8 cellular contexts compared by ENCODE assay signal in the genomic region with DNA sequence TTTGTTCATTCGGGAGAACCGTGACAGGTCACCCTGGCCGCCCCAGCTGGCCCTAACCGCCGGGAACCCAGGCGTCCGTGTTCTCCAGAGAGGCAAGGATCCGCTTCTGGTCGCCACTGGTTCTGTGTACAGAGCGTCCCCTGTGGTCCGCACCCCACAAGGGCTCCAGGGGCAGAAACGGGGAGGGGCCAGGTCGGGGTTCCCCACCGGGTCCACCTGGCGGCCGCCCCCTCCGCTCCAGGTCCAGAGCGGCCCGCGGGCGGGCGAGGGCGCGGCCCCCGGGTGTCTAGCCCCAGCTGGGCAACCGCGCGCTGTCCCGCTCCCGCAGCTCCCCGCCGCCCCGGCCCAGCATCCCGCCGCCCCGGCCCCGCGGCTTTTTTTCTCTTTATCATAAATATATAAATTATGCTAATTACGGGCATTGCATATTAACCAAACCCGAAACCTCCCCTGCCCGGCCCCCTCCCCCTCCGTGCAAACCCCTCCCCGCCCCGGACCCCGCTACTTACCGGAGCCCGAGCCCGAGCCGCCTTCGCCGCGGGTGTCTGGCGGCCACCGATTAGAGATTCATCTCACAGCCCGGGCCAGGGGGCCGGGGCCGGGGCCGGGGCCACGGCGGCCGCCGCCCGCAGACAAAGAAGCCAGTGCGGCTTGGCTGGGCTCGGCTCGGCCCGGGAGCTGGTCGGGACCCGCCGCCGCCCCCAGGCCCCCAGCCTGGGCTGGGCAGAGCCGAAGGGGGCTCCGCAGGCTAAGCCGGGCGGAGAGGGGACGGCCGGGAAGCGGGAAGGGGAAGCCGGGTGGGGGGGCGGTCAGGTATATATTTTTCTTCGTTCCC. TPM values are rescaled to one million over a fixed set of nuclear protein-coding genes. Genes with fewer than 3 reads are reported as not detected.
DNase-seq lines count a peak whose midpoint lies in the region; ATAC-seq and TF ChIP-seq lines count a peak whose summit lies in the region.

No MANE protein-coding gene starts in this region.

- H3K27ac ChIP-seq in CD4-positive, alpha-beta T cell (ENCODE audit: low read depth, low read length) = peak overlapping the region; percentile 86
- H3K27ac ChIP-seq in Karpas-422 (ENCODE audit: low read length) (no peak overlapping the region), right lobe of liver (peak overlapping the region; percentile 77 to 92 (median 87))

- H3K4me3 Mint-ChIP-seq in CD4-positive, alpha-beta T cell = peak overlapping the region; percentile 94
- H3K4me3 Mint-ChIP-seq in dendritic cell treated with granulocyte-macrophage colony-stimulating factor and Interleukin-4, amounts not matched to agents 40 ng/mL and 50 ng/mL, for 4 days = peak overlapping the region; percentile 81

- H3K4me3 ChIP-seq in Karpas-422 (ENCODE audit: low read length) = peak overlapping the region; percentile 72
- peak overlapping the region; percentile 75 to 83 (median 75) for H3K4me3 ChIP-seq in right lobe of liver

- no peaks in the 10 kb centered on the region for H3K27me3 Mint-ChIP-seq in CD4-positive, alpha-beta T cell
- peaks cover 1% of the 10 kb centered on the region for H3K27me3 Mint-ChIP-seq in dendritic cell treated with granulocyte-macrophage colony-stimulating factor and Interleukin-4, amounts not matched to agents 40 ng/mL and 50 ng/mL, for 4 days

- H3K9me3 ChIP-seq in CD4-positive, alpha-beta T cell (ENCODE audit: control insufficient read depth, low read length) = no peaks in the 10 kb centered on the region
- no peaks in the 10 kb centered on the region for H3K9me3 ChIP-seq in Karpas-422 (ENCODE audit: low read length)
- H3K9me3 ChIP-seq in right lobe of liver = no peaks in the 10 kb centered on the region

- H3K9me3 Mint-ChIP-seq in CD4-positive, alpha-beta T cell = no peaks in the 10 kb centered on the region
- H3K9me3 Mint-ChIP-seq in dendritic cell treated with granulocyte-macrophage colony-stimulating factor and Interleukin-4, amounts not matched to agents 40 ng/mL and 50 ng/mL, for 4 days = no peaks in the 10 kb centered on the region

- ATAC-seq in CD4-positive, alpha-beta T cell (ENCODE audit: poor library complexity) = peak; percentile 45
- peak; percentile 38 for ATAC-seq in GM21360 (IDR thresholded peaks at IDR 0.05; ENCODE audit: unreplicated experiment)
- peak; percentile 40 to 58 (median 56) for ATAC-seq in right lobe of liver

- H3K4me1 Mint-ChIP-seq in CD4-positive, alpha-beta T cell (ENCODE audit: low read depth) = peaks cover 33% of the 10 kb centered on the region
- peaks cover 8% of the 10 kb centered on the region for H3K4me1 Mint-ChIP-seq in dendritic cell treated with granulocyte-macrophage colony-stimulating factor and Interleukin-4, amounts not matched to agents 40 ng/mL and 50 ng/mL, for 4 days (ENCODE audit: low read depth)

- peaks cover 10% of the 10 kb centered on the region for H3K36me3 Mint-ChIP-seq in CD4-positive, alpha-beta T cell (ENCODE audit: low read depth)
- no peaks in the 10 kb centered on the region for H3K36me3 Mint-ChIP-seq in dendritic cell treated with granulocyte-macrophage colony-stimulating factor and Interleukin-4, amounts not matched to agents 40 ng/mL and 50 ng/mL, for 4 days (ENCODE audit: low read depth)

- CTCF ChIA-PET in CD4-positive, alpha-beta T cell (lab: Charles Lee) = interaction anchor here (0.5 to 4.0 kb wide), 13 partner anchors 18 to 195 kb away, joined by 3 to 40 read pairs (median 5); a partner anchor contains a TSS

- intact Hi-C loops in CD4-positive, alpha-beta T cell (cut with DNase I, micrococcal nuclease) = loop anchor here (2.0 to 10.0 kb wide), 5 partner anchors 45 to 170 kb away; a partner anchor contains a TSS
- intact Hi-C loops in dendritic cell treated with granulocyte-macrophage colony-stimulating factor and Interleukin-4, amounts not matched to agents 40 ng/mL and 50 ng/mL, for 4 days (cut with micrococcal nuclease) = loop anchor here (5.0 kb wide), 1 partner anchor 45 kb away; a partner anchor contains a TSS
- intact Hi-C loops in right lobe of liver (cut with DNase I) = no loop called here

- POLR2A ChIA-PET in CD4-positive, alpha-beta T cell (lab: Charles Lee) = interaction anchor here (0.9 to 5.1 kb wide), 26 partner anchors 8 to 1789 kb away, joined by 3 to 221 read pairs (median 9); a partner anchor contains a TSS

- H3K4me1 ChIP-seq in Karpas-422 (ENCODE audit: low read length) (peaks cover 12% of the 10 kb centered on the region), right lobe of liver (peaks cover 0 to 14% (median 3%) of the 10 kb centered on the region in 4 donors)

- peak overlapping the region; percentile 86 for H2AFZ ChIP-seq in Karpas-422 (ENCODE audit: low read length)

- H3K27ac Mint-ChIP-seq in CD4-positive, alpha-beta T cell = peak overlapping the region; percentile 98
- H3K27ac Mint-ChIP-seq in dendritic cell treated with granulocyte-macrophage colony-stimulating factor and Interleukin-4, amounts not matched to agents 40 ng/mL and 50 ng/mL, for 4 days = peak overlapping the region; percentile 87

- WGBS in right lobe of liver (ENCODE audit: insufficient coverage, low coverage, low lambda C conversion rate, missing lambda C conversion rate) = 2% methylated on average over 26 of the region's 81 CpGs

- peak; percentile 42 to 66 (median 46) for DNase-seq in CD4-positive, alpha-beta T cell
- peak; percentile 65 for DNase-seq in Karpas-422
- peak; percentile 39 to 45 for DNase-seq in activated CD4-positive, alpha-beta T cell treated with anti-CD3 and anti-CD28 coated beads, Interleukin-2, amount 50 U/mL, for 4 hours
- peak; percentile 63 to 72 (median 66) for DNase-seq in right lobe of liver
- peak; percentile 3 to 33 (median 13) for DNase-seq in stimulated activated CD4-positive, alpha-beta T cell treated with anti-CD3 and anti-CD28 coated beads, TNF-alpha, amount 100 ng/mL, for 1 hour (ENCODE audit: low read depth in 3 of 3, low spot score in 1 of 3)
- no peak for DNase-seq in DMS79 (lab: John Stamatoyannopoulos, UW)

- no peak for TF ChIP-seq POLR2A in right lobe of liver (IDR thresholded peaks at IDR 0.05)

- H3K9ac ChIP-seq in Karpas-422 (ENCODE audit: low read length) = peak overlapping the region; percentile 71

- peak overlapping the region; percentile 85 for H3K4me2 ChIP-seq in Karpas-422 (ENCODE audit: low read depth, low read length, poor library complexity, severe bottlenecking)

- no peaks in the 10 kb centered on the region for H4K20me1 ChIP-seq in Karpas-422 (ENCODE audit: insufficient read depth, low read depth, low read length)

- no peaks in the 10 kb centered on the region for H3K36me3 ChIP-seq in Karpas-422 (ENCODE audit: insufficient read depth, low read length)
- no peaks in the 10 kb centered on the region for H3K36me3 ChIP-seq in right lobe of liver

- no peak for TF ChIP-seq CTCF in CD4-positive, alpha-beta T cell (IDR thresholded peaks at IDR 0.05)
- TF ChIP-seq CTCF in right lobe of liver (IDR thresholded peaks at IDR 0.05) = no peak

- H3K9me2 ChIP-seq in Karpas-422 (replicated peaks; ENCODE audit: insufficient read depth, low read length) = no peaks in the 10 kb centered on the region

- H3K79me2 ChIP-seq in Karpas-422 (ENCODE audit: low read length) = no peaks in the 10 kb centered on the region

- no peaks in the 10 kb centered on the region for H3K27me3 ChIP-seq in CD4-positive, alpha-beta T cell (ENCODE audit: control insufficient read depth, insufficient read depth, low read length)
- H3K27me3 ChIP-seq in Karpas-422 (ENCODE audit: low read length) = no peaks in the 10 kb centered on the region
- H3K27me3 ChIP-seq in right lobe of liver = no peaks in the 10 kb centered on the region

RNA-seq across cellular contexts. Expression of a gene that starts 0.5 kb away (rescaled TPM):
- 10 to 100 TPM; 31.7 to 36.8 TPM for total RNA-seq in CD4-positive, alpha-beta T cell
- total RNA-seq in Karpas-422 (2014; rRNA removed; shearing (Covaris generic); ENCODE audit: low replicate concordance) = 1.6 and 3.2 TPM in 2 replicates
- total RNA-seq in right lobe of liver = 1 to 10 TPM; 2.5 to 7.0 (median 3.6) TPM

RNA-seq across cellular contexts. Expression of a gene that starts 21.3 kb away (rescaled TPM):
- 100 to 1,000 TPM; 292 to 310 TPM for total RNA-seq in CD4-positive, alpha-beta T cell
- 189 and 362 TPM in 2 replicates for total RNA-seq in Karpas-422 (2014; rRNA removed; shearing (Covaris generic); ENCODE audit: low replicate concordance)
- 100 to 1,000 TPM in 3 of 6 experiments, 10 to 100 TPM in 3; 69.0 to 123 (median 108) TPM for total RNA-seq in right lobe of liver

RNA-seq across cellular contexts. Expression of a gene that starts 44.4 kb away (rescaled TPM):
- total RNA-seq in CD4-positive, alpha-beta T cell = 10 to 100 TPM in 1 of 2 experiments, 1 to 10 TPM in 1; 9.4 to 11.7 TPM
- 17.9 and 26.5 TPM in 2 replicates for total RNA-seq in Karpas-422 (2014; rRNA removed; shearing (Covaris generic); ENCODE audit: low replicate concordance)
- total RNA-seq in right lobe of liver = 1 to 10 TPM; 6.3 to 9.4 (median 7.3) TPM

RNA-seq across cellular contexts. Expression of a gene that starts 52.9 kb away (rescaled TPM):
- 1 to 10 TPM; 2.5 to 3.0 TPM for total RNA-seq in CD4-positive, alpha-beta T cell
- total RNA-seq in Karpas-422 (2014; rRNA removed; shearing (Covaris generic); ENCODE audit: low replicate concordance) = 2.3 and 2.5 TPM in 2 replicates
- total RNA-seq in right lobe of liver = 1 to 10 TPM; 2.9 to 9.7 (median 5.6) TPM

Comparison
In these comparisons a context has a peak if more than half of its experiments do, and no peak if none do; other contexts are left out.
1. intact Hi-C loops: an anchor here in CD4-positive, alpha-beta T cell (2.0 to 10.0 kb wide) and dendritic cell treated with granulocyte-macrophage colony-stimulating factor and Interleukin-4, amounts not matched to agents 40 ng/mL and 50 ng/mL, for 4 days (5.0 kb wide); none called in right lobe of liver.